Comparison of ENCODE assay signal across 37 cellular contexts in the genomic region with DNA sequence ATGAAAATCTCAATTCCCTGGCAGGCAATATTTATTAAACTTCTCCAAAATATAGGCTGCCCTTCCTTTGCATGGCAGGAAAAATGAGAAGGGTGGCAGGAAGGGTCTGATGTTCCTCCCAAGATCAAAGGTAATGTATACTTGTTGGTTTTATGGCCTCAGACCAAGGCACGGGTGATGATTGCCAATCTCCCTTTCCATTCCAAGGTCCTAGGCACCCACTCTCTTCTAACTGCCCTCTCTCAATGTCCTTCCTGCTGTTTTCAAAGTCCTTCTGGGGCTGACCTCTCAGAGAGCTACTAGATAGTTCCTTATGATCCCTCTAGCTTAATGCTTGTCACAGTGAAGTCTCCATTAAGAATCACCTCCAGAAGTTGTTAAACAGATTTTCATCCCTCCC. TPM values are rescaled to one million over a fixed set of nuclear protein-coding genes. Genes with fewer than 3 reads are reported as not detected.
"Had no signal": no experiment of that assay in that cellular context is flagged by ENCODE, and none has a peak within 500 bp of the region (broad histone marks: within the 10 kb centered on the region; RNA-seq: fewer than 3 reads in every experiment).

No MANE protein-coding gene starts in this region.

- H3K4me3 Mint-ChIP-seq: activated B cell treated with CpG ODN at 0.5 μM for 24 hours; activated CD4-positive, alpha-beta memory T cell treated with anti-CD3 and anti-CD28 coated beads for 36 hours; activated CD4-positive, alpha-beta T cell treated with anti-CD3 and anti-CD28 coated beads, Interleukin-2, amount 10 ng/mL, durations not matched to agents 24 days and 14 days; activated CD8-positive, alpha-beta T cell treated with anti-CD3 and anti-CD28 coated beads for 36 hours; activated naive CD4-positive, alpha-beta T cell treated with anti-CD3 and anti-CD28 coated beads for 36 hours; activated naive CD8-positive, alpha-beta T cell treated with anti-CD3 and anti-CD28 coated beads for 36 hours; activated T-cell treated with anti-CD3 and anti-CD28 coated beads, Interleukin-2, amount 50 U/mL, for 4 hours; activated T-cell treated with anti-CD3 and anti-CD28 coated beads, Interleukin-2, amount 50 U/mL, for 72 hours; activated T-helper 1 cell treated with anti-CD3 and anti-CD28 coated beads, Interleukin-12 subunit alpha, Interleukin-12 subunit beta, Interleukin-2, Interleukin-4 antibody, amounts not matched to agents 30 ng/mL and 10 ng/mL and 1 ng/mL, durations not matched to agents 14 hours and 24 hours and 36 hours; activated T-helper 17 cell treated with anti-CD3 and anti-CD28 coated beads, Interleukin-2, amount 50 U/mL, for 72 hours; T-helper 1 cell treated with Interleukin-12 subunit alpha and Interleukin-12 subunit beta and Interleukin-4 antibody, amounts not matched to agents 30 μg/mL and 1 μg/mL, for 36 hours; T-helper 2 cell treated with Interferon-gamma antibody and Interleukin-4, amounts not matched to agents 5 μg/mL and 100 μg/mL, for 36 hours had no signal

- ATAC-seq: activated CD8-positive, alpha-beta T cell treated with anti-CD3 and anti-CD28 coated beads for 36 hours; activated naive CD4-positive, alpha-beta T cell treated with anti-CD3 and anti-CD28 coated beads, Interleukin-2, amount 50 U/mL, for 72 hours; activated T-cell treated with anti-CD3 and anti-CD28 coated beads, Interleukin-2, amount 50 U/mL, for 4 hours; activated T-cell treated with anti-CD3 and anti-CD28 coated beads, Interleukin-2, amount 50 U/mL, for 72 hours; activated T-helper 17 cell treated with anti-CD3 and anti-CD28 coated beads, Interleukin-2, amount 50 U/mL, for 72 hours; body of pancreas had no signal

- FAIRE-seq: astrocyte, TTC549 had no signal

- H3K4me3 ChIP-seq: adrenal gland, body of pancreas, breast epithelium had no signal

- H3K9me3 ChIP-seq: adrenal gland, body of pancreas, breast epithelium had no signal

- H3K36me3 ChIP-seq: adrenal gland, brain microvascular endothelial cell, breast epithelium had no signal

- H3K4me1 Mint-ChIP-seq: activated B cell treated with CpG ODN at 0.5 μM for 24 hours; activated CD4-positive, alpha-beta T cell treated with anti-CD3 and anti-CD28 coated beads, Interleukin-2, amount 10 ng/mL, durations not matched to agents 24 days and 14 days; activated naive CD8-positive, alpha-beta T cell treated with anti-CD3 and anti-CD28 coated beads for 36 hours; activated T-helper 17 cell treated with anti-CD3 and anti-CD28 coated beads, Interleukin-2, amount 50 U/mL, for 72 hours had no signal

- H3K36me3 Mint-ChIP-seq: activated CD4-positive, alpha-beta memory T cell treated with anti-CD3 and anti-CD28 coated beads for 36 hours; activated naive CD4-positive, alpha-beta T cell treated with anti-CD3 and anti-CD28 coated beads, Interleukin-2, amount 50 U/mL, for 72 hours; activated naive CD8-positive, alpha-beta T cell treated with anti-CD3 and anti-CD28 coated beads for 36 hours had no signal

- H3K4me1 ChIP-seq: adrenal gland, body of pancreas, breast epithelium had no signal

- H3K27ac Mint-ChIP-seq: activated B cell treated with CpG ODN at 0.5 μM for 24 hours; activated CD4-positive, alpha-beta memory T cell treated with anti-CD3 and anti-CD28 coated beads for 36 hours; activated CD4-positive, alpha-beta T cell treated with anti-CD3 and anti-CD28 coated beads, Interleukin-2, amount 10 ng/mL, durations not matched to agents 24 days and 14 days; activated CD8-positive, alpha-beta T cell treated with anti-CD3 and anti-CD28 coated beads for 36 hours; activated naive CD4-positive, alpha-beta T cell treated with anti-CD3 and anti-CD28 coated beads for 36 hours; activated naive CD4-positive, alpha-beta T cell treated with anti-CD3 and anti-CD28 coated beads, Interleukin-2, amount 50 U/mL, for 72 hours; activated naive CD8-positive, alpha-beta T cell treated with anti-CD3 and anti-CD28 coated beads for 36 hours; activated T-cell treated with anti-CD3 and anti-CD28 coated beads, Interleukin-2, amount 50 U/mL, for 72 hours; activated T-helper 1 cell treated with anti-CD3 and anti-CD28 coated beads, Interleukin-12 subunit alpha, Interleukin-12 subunit beta, Interleukin-2, Interleukin-4 antibody, amounts not matched to agents 30 ng/mL and 10 ng/mL and 1 ng/mL, durations not matched to agents 14 hours and 24 hours and 36 hours; activated T-helper 17 cell treated with anti-CD3 and anti-CD28 coated beads, Interleukin-2, amount 50 U/mL, for 72 hours; T-helper 1 cell treated with Interleukin-12 subunit alpha and Interleukin-12 subunit beta and Interleukin-4 antibody, amounts not matched to agents 30 μg/mL and 1 μg/mL, for 36 hours; T-helper 2 cell treated with Interferon-gamma antibody and Interleukin-4, amounts not matched to agents 5 μg/mL and 100 μg/mL, for 36 hours had no signal

- DNase-seq: activated B cell treated with CpG ODN at 0.5 μM for 24 hours; activated CD4-positive, alpha-beta memory T cell treated with anti-CD3 and anti-CD28 coated beads for 36 hours; activated CD4-positive, alpha-beta T cell treated with anti-CD3 and anti-CD28 coated beads for 4 hours; activated CD4-positive, alpha-beta T cell treated with anti-CD3 and anti-CD28 coated beads, Interleukin-2, amount 10 ng/mL, durations not matched to agents 24 days and 14 days; activated CD4-positive, alpha-beta T cell treated with anti-CD3 and anti-CD28 coated beads, Interleukin-2, amount 50 U/mL, for 1 hour; activated CD4-positive, alpha-beta T cell treated with anti-CD3 and anti-CD28 coated beads, Interleukin-2, amount 50 U/mL, for 4 hours; activated CD4-positive, CD25-positive, alpha-beta regulatory T cell treated with anti-CD3 and anti-CD28 coated beads, Interleukin-2, amount 50 U/mL, for 72 hours; activated CD8-positive, alpha-beta memory T cell treated with anti-CD3 and anti-CD28 coated beads, Interleukin-2, amount 50 U/mL, for 4 hours; activated CD8-positive, alpha-beta T cell treated with anti-CD3 and anti-CD28 coated beads for 36 hours; activated effector memory CD4-positive, alpha-beta T cell treated with anti-CD3 and anti-CD28 coated beads, Interleukin-2, amount 50 U/mL, for 16 hours; activated gamma-delta T cell treated with Interleukin-2 at 50 U/mL for 16 hours; activated naive CD4-positive, alpha-beta T cell; activated naive CD4-positive, alpha-beta T cell treated with anti-CD3 and anti-CD28 coated beads for 36 hours; activated naive CD4-positive, alpha-beta T cell treated with anti-CD3 and anti-CD28 coated beads, Interleukin-2, amount 50 U/mL, for 16 hours; activated naive CD8-positive, alpha-beta T cell treated with anti-CD3 and anti-CD28 coated beads for 36 hours; activated T-cell treated with anti-CD3 and anti-CD28 coated beads for 4 hours; activated T-cell treated with anti-CD3 and anti-CD28 coated beads, Interleukin-2, amount 50 U/mL, for 1 hour; activated T-cell treated with anti-CD3 and anti-CD28 coated beads, Interleukin-2, amount 50 U/mL, for 4 hours; activated T-cell treated with anti-CD3 and anti-CD28 coated beads, Interleukin-2, amount 50 U/mL, for 72 hours; adrenal gland; amniotic stem cell; aorta; body of pancreas; brain microvascular endothelial cell; SW 1271; T-helper 1 cell; T-helper 2 cell; T-helper 9 cell had no signal

- H3K27ac ChIP-seq: adrenal gland, body of pancreas, brain microvascular endothelial cell, breast epithelium, VCaP had no signal

- H3K9me3 Mint-ChIP-seq: activated B cell treated with CpG ODN at 0.5 μM for 24 hours; activated CD4-positive, alpha-beta memory T cell treated with anti-CD3 and anti-CD28 coated beads for 36 hours; activated CD4-positive, alpha-beta T cell treated with anti-CD3 and anti-CD28 coated beads, Interleukin-2, amount 10 ng/mL, durations not matched to agents 24 days and 14 days; activated CD8-positive, alpha-beta T cell treated with anti-CD3 and anti-CD28 coated beads for 36 hours; activated naive CD4-positive, alpha-beta T cell treated with anti-CD3 and anti-CD28 coated beads for 36 hours; activated naive CD8-positive, alpha-beta T cell treated with anti-CD3 and anti-CD28 coated beads for 36 hours; activated T-cell treated with anti-CD3 and anti-CD28 coated beads, Interleukin-2, amount 50 U/mL, for 4 hours; activated T-cell treated with anti-CD3 and anti-CD28 coated beads, Interleukin-2, amount 50 U/mL, for 72 hours; activated T-helper 1 cell treated with anti-CD3 and anti-CD28 coated beads, Interleukin-12 subunit alpha, Interleukin-12 subunit beta, Interleukin-2, Interleukin-4 antibody, amounts not matched to agents 30 ng/mL and 10 ng/mL and 1 ng/mL, durations not matched to agents 14 hours and 24 hours and 36 hours; activated T-helper 17 cell treated with anti-CD3 and anti-CD28 coated beads, Interleukin-2, amount 50 U/mL, for 72 hours; T-helper 1 cell treated with Interleukin-12 subunit alpha and Interleukin-12 subunit beta and Interleukin-4 antibody, amounts not matched to agents 30 μg/mL and 1 μg/mL, for 36 hours; T-helper 2 cell treated with Interferon-gamma antibody and Interleukin-4, amounts not matched to agents 5 μg/mL and 100 μg/mL, for 36 hours had no signal

- H3K27me3 ChIP-seq: adrenal gland, body of pancreas, brain microvascular endothelial cell, breast epithelium had no signal

RNA-seq across cellular contexts. Expression of gene JAG1, which starts 15.6 kb away (rescaled TPM):
- total RNA-seq: activated B cell treated with CpG ODN at 0.5 μM for 24 hours had no signal
